ENCODE assay signal across 9 cellular contexts in genomic region chr16:75065149-75065807, GRCh38. TPM values are rescaled to one million over a fixed set of nuclear protein-coding genes. Genes with fewer than 3 reads are reported as not detected.
A peak's percentile ranks its signal among the peaks of the same experiment; 100 is the strongest.
DNase-seq lines count a peak whose midpoint lies in the region; ATAC-seq, FAIRE-seq and TF ChIP-seq lines count a peak whose summit lies in the region.
"Had no signal": no experiment of that assay in that cellular context is flagged by ENCODE, and none has a peak within 500 bp of the region (broad histone marks: within the 10 kb centered on the region; RNA-seq: fewer than 3 reads in every experiment).

No MANE protein-coding gene starts in this region.

- in situ Hi-C loops in mammary epithelial cell (cut with MboI; ENCODE audit: low sequenced_read_pairs in 2 of 2), result no loop called here

- H3K4me1 ChIP-seq in breast epithelium (peaks cover 0 to 5% of the 10 kb centered on the region in 2 donors), mammary epithelial cell (ENCODE audit: insufficient read depth, low read length) (no peaks in the 10 kb centered on the region)
- H3K4me1 ChIP-seq in naive thymus-derived CD4-positive, alpha-beta T cell (ENCODE audit: control insufficient read depth in 2 of 2, insufficient read depth in 2 of 2, low read length in 2 of 2), result peaks cover 5 to 20% of the 10 kb centered on the region in 2 donors

- peak; percentile 67 for ATAC-seq in activated T-helper 17 cell treated with anti-CD3 and anti-CD28 coated beads, Interleukin-2, amount 50 U/mL, for 72 hours (replicated peaks)
- peak; percentile 86 for ATAC-seq in naive thymus-derived CD4-positive, alpha-beta T cell
- ATAC-seq in HG03135 (IDR thresholded peaks at IDR 0.05; ENCODE audit: unreplicated experiment), result no peak
- ATAC-seq: body of pancreas had no signal

- TF ChIP-seq CTCF in breast epithelium (IDR thresholded peaks at IDR 0.05), result no peak
- TF ChIP-seq CTCF in mammary epithelial cell (conservative IDR thresholded peaks at IDR 0.05 in 1 of 2, IDR thresholded peaks at IDR 0.05 in 1 of 2; ENCODE audit: extremely low read depth in 1 of 2, insufficient read depth in 1 of 2, low read depth in 1 of 2, low read length in 2 of 2), result no peak

- dilution Hi-C loops in mammary epithelial cell (cut with HindIII; ENCODE audit: low sequenced_read_pairs), result no loop called here

- no peak for TF ChIP-seq POLR2A in breast epithelium (IDR thresholded peaks at IDR 0.05)

- H3K9me3 Mint-ChIP-seq in activated T-helper 17 cell treated with anti-CD3 and anti-CD28 coated beads, Interleukin-2, amount 50 U/mL, for 72 hours, result no peaks in the 10 kb centered on the region
- peaks cover 0 to 2% (median 0%) of the 10 kb centered on the region in 11 donors for H3K9me3 Mint-ChIP-seq in naive thymus-derived CD4-positive, alpha-beta T cell

- intact Hi-C loops in breast epithelium (cut with DNase I; ENCODE audit: low total_unique reads), result no loop called here
- intact Hi-C loops in mammary epithelial cell (cut with micrococcal nuclease), result no loop called here
- intact Hi-C loops in naive thymus-derived CD4-positive, alpha-beta T cell (cut with micrococcal nuclease), result loop anchor here (1.0 to 2.0 kb wide), 2 partner anchors 10 to 46 kb away; no protein-coding TSS in a partner anchor

- peak overlapping the region; percentile 67 to 69 for H3K27ac ChIP-seq in breast epithelium
- H3K27ac ChIP-seq in mammary epithelial cell (ENCODE audit: insufficient read depth, low read depth, low read length), result no peak overlapping the region
- H3K27ac ChIP-seq in naive thymus-derived CD4-positive, alpha-beta T cell (ENCODE audit: low read depth, low read length), result peak overlapping the region; percentile 41
- H3K27ac ChIP-seq: body of pancreas had no signal

- WGBS in mammary epithelial cell (ENCODE audit: low coverage, missing lambda C conversion rate), result 58% methylated on average over 13 of the region's 13 CpGs

- POLR2A ChIA-PET in naive thymus-derived CD4-positive, alpha-beta T cell (lab: Charles Lee), result interaction anchor here (0.7 to 1.4 kb wide), 4 partner anchors 9 to 582 kb away, joined by 3 to 5 read pairs (median 4); partner anchors contain the start of genes KARS1, TERF2IP and WDR59

- no TSS peak for BruUV-seq in mammary epithelial cell (replicated peaks; lab: Mats Ljungman, UMichigan)

- CTCF ChIA-PET in mammary epithelial cell (lab: Charles Lee; ENCODE audit: low non-redundant PET), result no interaction called here
- CTCF ChIA-PET in naive thymus-derived CD4-positive, alpha-beta T cell (lab: Charles Lee), result interaction anchor here (0.6 to 1.2 kb wide), 4 partner anchors 44 to 215 kb away, joined by 3 to 5 read pairs (median 4); no protein-coding TSS in a partner anchor

- H3K4me3 Mint-ChIP-seq in activated T-helper 17 cell treated with anti-CD3 and anti-CD28 coated beads, Interleukin-2, amount 50 U/mL, for 72 hours, result peak overlapping the region; percentile 76
- peak overlapping the region; percentile 64 to 91 (median 79) for H3K4me3 Mint-ChIP-seq in naive thymus-derived CD4-positive, alpha-beta T cell

- no peaks in the 10 kb centered on the region for H4K20me1 ChIP-seq in mammary epithelial cell (ENCODE audit: insufficient read depth, low read length)

- H3K27me3 Mint-ChIP-seq in activated T-helper 17 cell treated with anti-CD3 and anti-CD28 coated beads, Interleukin-2, amount 50 U/mL, for 72 hours, result no peaks in the 10 kb centered on the region
- H3K27me3 Mint-ChIP-seq in naive thymus-derived CD4-positive, alpha-beta T cell, result no peaks in the 10 kb centered on the region

- peaks cover 75% of the 10 kb centered on the region for H3K79me2 ChIP-seq in mammary epithelial cell (ENCODE audit: insufficient read depth, low read length)

- H3K36me3 ChIP-seq in breast epithelium (no peaks in the 10 kb centered on the region), mammary epithelial cell (ENCODE audit: insufficient read depth, low read length) (no peaks in the 10 kb centered on the region)
- no peaks in the 10 kb centered on the region for H3K36me3 ChIP-seq in naive thymus-derived CD4-positive, alpha-beta T cell (ENCODE audit: control insufficient read depth in 2 of 3, insufficient read depth in 3 of 3, low read length in 3 of 3)

- no peak for FAIRE-seq in urothelium cell line (lab: Jason Lieb, UNC)

- H3K9me3 ChIP-seq in breast epithelium (no peaks in the 10 kb centered on the region), mammary epithelial cell (replicated peaks; ENCODE audit: insufficient read depth, low read length) (no peaks in the 10 kb centered on the region)
- no peaks in the 10 kb centered on the region for H3K9me3 ChIP-seq in naive thymus-derived CD4-positive, alpha-beta T cell (ENCODE audit: control insufficient read depth in 2 of 3, low read length in 3 of 3)
- H3K9me3 ChIP-seq: body of pancreas had no signal

- H3K9ac ChIP-seq in mammary epithelial cell (ENCODE audit: insufficient read depth, low read length), result no peak overlapping the region

- no peak overlapping the region for H3K4me2 ChIP-seq in mammary epithelial cell (ENCODE audit: insufficient read depth, low read depth, low read length)

- H2AFZ ChIP-seq in mammary epithelial cell (ENCODE audit: low read depth, low read length), result no peak overlapping the region

- H3K4me3 ChIP-seq in breast epithelium (no peak overlapping the region), mammary epithelial cell (replicated peaks in 1 of 3; ENCODE audit: insufficient read depth in 1 of 3, low read depth in 2 of 3, low read length in 3 of 3) (no peak overlapping the region)
- no peak overlapping the region for H3K4me3 ChIP-seq in naive thymus-derived CD4-positive, alpha-beta T cell (ENCODE audit: low read length)
- H3K4me3 ChIP-seq: body of pancreas had no signal

- H3K36me3 Mint-ChIP-seq in activated T-helper 17 cell treated with anti-CD3 and anti-CD28 coated beads, Interleukin-2, amount 50 U/mL, for 72 hours (ENCODE audit: low read depth), result no peaks in the 10 kb centered on the region
- H3K36me3 Mint-ChIP-seq in naive thymus-derived CD4-positive, alpha-beta T cell, result peaks cover 0 to 8% (median 0%) of the 10 kb centered on the region in 5 donors

- peak overlapping the region; percentile 70 for H3K27ac Mint-ChIP-seq in activated T-helper 17 cell treated with anti-CD3 and anti-CD28 coated beads, Interleukin-2, amount 50 U/mL, for 72 hours
- H3K27ac Mint-ChIP-seq in naive thymus-derived CD4-positive, alpha-beta T cell, result peak overlapping the region; percentile 83 to 93 (median 89)

- H3K27me3 ChIP-seq in breast epithelium, result no peaks in the 10 kb centered on the region
- H3K27me3 ChIP-seq in mammary epithelial cell (ENCODE audit: insufficient read depth, low read length), result no peaks in the 10 kb centered on the region
- H3K27me3 ChIP-seq in naive thymus-derived CD4-positive, alpha-beta T cell (ENCODE audit: control insufficient read depth in 2 of 2, insufficient read depth in 2 of 2, low read length in 2 of 2), result no peaks in the 10 kb centered on the region
- H3K27me3 ChIP-seq: body of pancreas had no signal

- peaks cover 42% of the 10 kb centered on the region for H3K4me1 Mint-ChIP-seq in activated T-helper 17 cell treated with anti-CD3 and anti-CD28 coated beads, Interleukin-2, amount 50 U/mL, for 72 hours
- H3K4me1 Mint-ChIP-seq in naive thymus-derived CD4-positive, alpha-beta T cell, result peaks cover 20 to 77% (median 52%) of the 10 kb centered on the region in 7 donors

- DNase-seq in breast epithelium (ENCODE audit: low spot score in 2 of 2), result no peak
- DNase-seq in mammary epithelial cell, result no peak
- DNase-seq in naive thymus-derived CD4-positive, alpha-beta T cell, result peak in 8 of 9 donors; percentile 18 to 49 (median 37)
- no peak for DNase-seq in urothelium cell line (ENCODE audit: low spot score)
- DNase-seq in mesenteric fat pad (ENCODE audit: low spot score), result no peak
- no peak for DNase-seq in NCI-H1930 (lab: John Stamatoyannopoulos, UW)
- DNase-seq: body of pancreas had no signal

RNA-seq across cellular contexts. Expression of gene LDHD, which starts 51.3 kb away (rescaled TPM):
- total RNA-seq in breast epithelium (10 to 100 TPM; 10.5 to 17.6 (median 10.7) TPM), mammary epithelial cell (1 to 10 TPM in 1 of 2 donors, under 1 TPM in 1; 0.50 to 1.4 TPM), mesenteric fat pad (10.2 TPM)
- polyA plus RNA-seq in mammary epithelial cell, result 0.16 TPM
- not detected for polyA minus RNA-seq in mammary epithelial cell
- total RNA-seq in activated T-helper 17 cell treated with anti-CD3 and anti-CD28 coated beads, Interleukin-2, amount 50 U/mL, for 72 hours, result under 1 TPM; 0.11 to 0.48 TPM
- 1 to 10 TPM in 1 of 5 experiments, under 1 TPM in 4; 0.31 to 2.7 (median 0.40) TPM for total RNA-seq in naive thymus-derived CD4-positive, alpha-beta T cell
- under 1 TPM in 1 of 2 donors, not detected in 1; 0.51 TPM for polyA plus RNA-seq in naive thymus-derived CD4-positive, alpha-beta T cell

Comparison
In these comparisons a context has a peak if more than half of its experiments do, and no peak if none do; other contexts are left out.
1. DNase-seq: peak in naive thymus-derived CD4-positive, alpha-beta T cell (8 of 9); none in breast epithelium (0 of 2), mammary epithelial cell (single experiment), urothelium cell line (single experiment), mesenteric fat pad (single experiment) and NCI-H1930 (0 of 2).
2. intact Hi-C loops: an anchor here in naive thymus-derived CD4-positive, alpha-beta T cell (1.0 to 2.0 kb wide); none called in breast epithelium and mammary epithelial cell.